Comparison of ENCODE assay signal across 1 cellular context in the genomic region with DNA sequence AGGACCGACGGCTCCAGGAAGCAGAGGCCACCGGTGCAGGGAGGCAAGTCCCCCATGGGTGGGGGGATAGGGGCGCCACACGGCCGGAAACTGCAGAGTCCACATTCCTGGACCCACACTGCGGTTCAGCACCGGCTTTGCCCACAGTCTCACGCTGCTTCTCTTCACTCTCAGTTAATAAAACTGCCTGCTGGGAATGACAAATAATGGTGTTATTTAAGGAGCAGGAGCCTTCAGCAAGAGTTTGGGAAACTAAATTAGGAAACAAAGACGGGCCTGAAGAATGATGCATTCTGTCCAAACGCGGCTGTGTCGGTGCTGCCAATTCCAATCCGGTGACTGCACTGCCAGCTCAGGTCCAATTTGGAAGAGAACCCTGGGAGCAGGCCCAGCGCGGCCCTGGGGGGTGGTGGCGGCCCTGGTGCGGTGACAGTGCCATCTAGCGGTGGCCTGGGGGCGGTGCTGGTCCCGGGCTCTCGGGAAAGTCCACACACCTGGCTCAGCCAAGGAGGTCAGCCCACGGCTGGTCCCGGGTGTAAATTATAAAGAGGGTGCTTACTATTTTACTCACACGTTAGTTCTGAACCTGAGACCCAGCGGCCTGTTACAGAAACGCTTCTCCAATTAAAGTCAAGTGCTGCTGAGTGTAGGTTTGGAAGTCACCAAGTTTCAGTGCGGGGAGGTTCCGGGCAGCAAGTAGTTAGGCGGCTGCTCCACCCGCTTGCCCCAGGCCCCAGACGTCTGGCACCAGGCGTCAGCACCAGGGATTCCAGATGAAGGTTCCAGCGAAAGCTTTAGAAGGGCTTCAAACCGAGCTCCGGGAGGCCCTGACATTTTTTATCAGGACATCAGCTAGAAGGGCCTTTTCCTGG.
A peak's percentile ranks its signal among the peaks of the same experiment; 100 is the strongest.
TF ChIP-seq lines count a peak whose summit lies in the region.

No MANE protein-coding gene starts in this region.

TF ChIP-seq in GM12878, 131 proteins besides CTCF, POLR2A, EP300 and RAD21 (continued from another document):
- no peak for TF ChIP-seq MEF2A (IDR thresholded peaks at IDR 0.05; ENCODE audit: insufficient read depth, low read depth, low read length)
- TF ChIP-seq, protein P1, sequence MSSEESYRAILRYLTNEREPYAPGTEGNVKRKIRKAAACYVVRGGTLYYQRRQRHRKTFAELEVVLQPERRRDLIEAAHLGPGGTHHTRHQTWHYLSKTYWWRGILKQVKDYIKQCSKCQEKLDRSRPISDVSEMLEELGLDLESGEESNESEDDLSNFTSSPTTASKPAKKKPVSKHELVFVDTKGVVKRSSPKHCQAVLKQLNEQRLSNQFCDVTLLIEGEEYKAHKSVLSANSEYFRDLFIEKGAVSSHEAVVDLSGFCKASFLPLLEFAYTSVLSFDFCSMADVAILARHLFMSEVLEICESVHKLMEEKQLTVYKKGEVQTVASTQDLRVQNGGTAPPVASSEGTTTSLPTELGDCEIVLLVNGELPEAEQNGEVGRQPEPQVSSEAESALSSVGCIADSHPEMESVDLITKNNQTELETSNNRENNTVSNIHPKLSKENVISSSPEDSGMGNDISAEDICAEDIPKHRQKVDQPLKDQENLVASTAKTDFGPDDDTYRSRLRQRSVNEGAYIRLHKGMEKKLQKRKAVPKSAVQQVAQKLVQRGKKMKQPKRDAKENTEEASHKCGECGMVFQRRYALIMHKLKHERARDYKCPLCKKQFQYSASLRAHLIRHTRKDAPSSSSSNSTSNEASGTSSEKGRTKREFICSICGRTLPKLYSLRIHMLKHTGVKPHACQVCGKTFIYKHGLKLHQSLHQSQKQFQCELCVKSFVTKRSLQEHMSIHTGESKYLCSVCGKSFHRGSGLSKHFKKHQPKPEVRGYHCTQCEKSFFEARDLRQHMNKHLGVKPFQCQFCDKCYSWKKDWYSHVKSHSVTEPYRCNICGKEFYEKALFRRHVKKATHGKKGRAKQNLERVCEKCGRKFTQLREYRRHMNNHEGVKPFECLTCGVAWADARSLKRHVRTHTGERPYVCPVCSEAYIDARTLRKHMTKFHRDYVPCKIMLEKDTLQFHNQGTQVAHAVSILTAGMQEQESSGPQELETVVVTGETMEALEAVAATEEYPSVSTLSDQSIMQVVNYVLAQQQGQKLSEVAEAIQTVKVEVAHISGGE (CRISPR knock-in tag; IDR thresholded peaks at IDR 0.05) = no peak
- TF ChIP-seq SPI1 (IDR thresholded peaks at IDR 0.05; ENCODE audit: borderline replicate concordance, insufficient read depth, low read depth, low read length) = no peak
- TF ChIP-seq SIN3A (IDR thresholded peaks at IDR 0.05; ENCODE audit: low read depth, low read length) = no peak
- no peak for TF ChIP-seq RAD51 (IDR thresholded peaks at IDR 0.05)
- no peak for TF ChIP-seq KDM1A (IDR thresholded peaks at IDR 0.05; ENCODE audit: borderline replicate concordance)
- TF ChIP-seq TCF12 (IDR thresholded peaks at IDR 0.05; ENCODE audit: low read depth, low read length) = peak; percentile 58; the same call in 1 of the 2 replicates
- TF ChIP-seq PAX8 (IDR thresholded peaks at IDR 0.05) = no peak
- TF ChIP-seq STAT1 (conservative IDR thresholded peaks at IDR 0.05) = no peak
- TF ChIP-seq IRF4 (IDR thresholded peaks at IDR 0.05; ENCODE audit: low read depth, low read length) = no peak
- TF ChIP-seq NR2C2 (IDR thresholded peaks at IDR 0.05; ENCODE audit: borderline replicate concordance, control insufficient read depth, insufficient read length, low read depth) = no peak
- TF ChIP-seq ZNF384 (IDR thresholded peaks at IDR 0.05; ENCODE audit: borderline replicate concordance, low read depth, low read length) = no peak
